In the genomic region with DNA sequence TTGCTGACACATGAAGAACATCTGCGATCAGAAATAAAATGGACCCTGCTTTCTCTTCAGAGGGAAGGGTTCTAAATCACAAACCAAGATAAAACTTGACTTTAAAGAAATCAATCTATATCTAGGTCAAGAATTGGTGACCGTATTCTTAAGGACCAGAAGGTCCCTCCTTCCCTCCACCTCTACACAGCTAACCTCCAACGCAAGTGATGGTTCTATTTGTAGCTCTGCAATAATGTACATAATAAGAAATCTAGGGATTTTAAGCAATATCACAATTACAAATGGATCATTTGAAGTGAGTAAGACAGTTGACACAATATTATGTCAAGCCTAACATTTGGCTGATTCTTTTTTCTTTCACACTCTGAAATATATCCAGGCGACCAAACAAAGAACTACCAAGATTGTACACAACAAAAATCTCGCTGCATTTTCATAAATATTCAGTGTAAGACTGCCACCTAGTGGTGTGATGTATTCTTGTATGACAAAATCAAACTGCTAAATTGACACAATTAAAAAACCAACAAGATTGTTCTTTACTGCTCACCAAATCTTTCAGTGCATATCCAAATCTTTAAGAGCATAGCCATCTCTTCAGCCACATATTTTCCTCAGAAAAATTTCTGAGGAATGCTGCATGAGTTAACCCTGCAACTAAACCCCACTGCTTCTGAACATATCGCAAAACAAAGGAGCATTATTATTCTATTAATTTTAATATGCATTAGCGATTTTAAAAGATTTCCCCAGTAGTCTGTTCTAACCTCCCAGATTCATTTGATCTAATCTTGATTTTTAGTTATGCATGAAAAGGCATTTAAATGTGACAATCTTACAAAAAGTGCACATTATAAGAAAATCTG, we compare ENCODE assay signal across 10 cellular contexts. TPM values are rescaled to one million over a fixed set of nuclear protein-coding genes. Genes with fewer than 3 reads are reported as not detected.
DNase-seq lines count a peak whose midpoint lies in the region; ATAC-seq and TF ChIP-seq lines count a peak whose summit lies in the region.
"Had no signal": no experiment of that assay in that cellular context is flagged by ENCODE, and none has a peak within 500 bp of the region (broad histone marks: within the 10 kb centered on the region; RNA-seq: fewer than 3 reads in every experiment).

No MANE protein-coding gene starts in this region.

- DNase-seq in activated CD4-positive, alpha-beta T cell treated with anti-CD3 and anti-CD28 coated beads for 4 hours, result peak; percentile 24 to 56
- DNase-seq in activated CD4-positive, alpha-beta T cell treated with anti-CD3 and anti-CD28 coated beads for 1 hour, result no peak
- DNase-seq in NCI-H526 (lab: John Stamatoyannopoulos, UW), result peak; percentile 14 to 78
- DNase-seq in astrocyte of the cerebellum (ENCODE audit: low read depth), result peak; percentile 78
- DNase-seq in hepatocyte (ENCODE audit: low spot score), result peak; percentile 88
- peak; percentile 2 for DNase-seq in stimulated activated naive CD4-positive, alpha-beta T cell treated with Interleukin-2 at 50 U/mL for 16 hours (lab: John Stamatoyannopoulos, UW)
- DNase-seq: stimulated activated naive B cell treated with anti-CD40 and anti-IgM and Interleukin-4, amounts not matched to agents 10 μg/mL and 1 μg/mL and 100 μg/mL, for 72 hours had no signal

- peak; percentile 64 for ATAC-seq in HG03571 (IDR thresholded peaks at IDR 0.05; ENCODE audit: unreplicated experiment)
- ATAC-seq in HG02973 (IDR thresholded peaks at IDR 0.05; ENCODE audit: unreplicated experiment), result no peak

- no peak overlapping the region for H2AFZ ChIP-seq in hepatocyte

- H3K79me2 ChIP-seq in hepatocyte, result no peaks in the 10 kb centered on the region

- in situ Hi-C loops in astrocyte of the cerebellum (cut with HindIII; ENCODE audit: low sequenced_read_pairs), result no loop called here

- H3K9me2 ChIP-seq in hepatocyte (replicated peaks; ENCODE audit: insufficient read depth), result no peaks in the 10 kb centered on the region

- no peaks in the 10 kb centered on the region for H4K20me1 ChIP-seq in hepatocyte (ENCODE audit: insufficient read depth, poor library complexity, severe bottlenecking)
- H4K20me1 ChIP-seq: BLaER1 treated with 17β-estradiol and CSF1 and Interleukin-3, amounts not matched to agents 10 nM and 100 nM had no signal

- H3K27ac ChIP-seq in hepatocyte, result no peak overlapping the region
- H3K27ac ChIP-seq: BLaER1 treated with 17β-estradiol and CSF1 and Interleukin-3, amounts not matched to agents 10 nM and 100 nM had no signal

- H3K4me3 ChIP-seq in astrocyte of the cerebellum (ENCODE audit: low read depth, low read length) (no peak overlapping the region), hepatocyte (no peak overlapping the region)
- H3K4me3 ChIP-seq: BLaER1 treated with 17β-estradiol and CSF1 and Interleukin-3, amounts not matched to agents 10 nM and 100 nM had no signal

- H3K36me3 ChIP-seq in hepatocyte (replicated peaks; ENCODE audit: insufficient read depth, low read depth), result no peaks in the 10 kb centered on the region

- TF ChIP-seq CTCF in astrocyte of the cerebellum (IDR thresholded peaks at IDR 0.05; ENCODE audit: low read depth, low read length, missing control alignments) (peak; percentile 32), hepatocyte (IDR thresholded peaks at IDR 0.05; ENCODE audit: poor library complexity) (peak; percentile 71)

- no peaks in the 10 kb centered on the region for H3K9me3 ChIP-seq in hepatocyte (ENCODE audit: low read depth)
- H3K9me3 ChIP-seq: BLaER1 treated with 17β-estradiol and CSF1 and Interleukin-3, amounts not matched to agents 10 nM and 100 nM had no signal

- H3K4me2 ChIP-seq in hepatocyte, result no peak overlapping the region
- H3K4me2 ChIP-seq: BLaER1 treated with 17β-estradiol and CSF1 and Interleukin-3, amounts not matched to agents 10 nM and 100 nM had no signal

- 55% methylated on average over 7 of the region's 7 CpGs for WGBS in hepatocyte (ENCODE audit: low lambda C conversion rate, missing lambda C conversion rate)

- peaks cover 4% of the 10 kb centered on the region for H3K4me1 ChIP-seq in hepatocyte (ENCODE audit: insufficient read depth)
- H3K4me1 ChIP-seq: BLaER1 treated with 17β-estradiol and CSF1 and Interleukin-3, amounts not matched to agents 10 nM and 100 nM had no signal

- no peaks in the 10 kb centered on the region for H3K27me3 ChIP-seq in hepatocyte
- H3K27me3 ChIP-seq: BLaER1 treated with 17β-estradiol and CSF1 and Interleukin-3, amounts not matched to agents 10 nM and 100 nM had no signal

RNA-seq across cellular contexts. Expression of a gene that starts 44.5 kb away (rescaled TPM):
- 32.9 and 36.7 TPM in 2 replicates for total RNA-seq in hepatocyte
- 40.1 TPM in 2 replicates for polyA plus RNA-seq in hepatocyte
